In genomic region chr7:41576176-41576575, GRCh38 we compare ENCODE assay signal across 15 cellular contexts.
"Had no signal": no experiment of that assay in that cellular context is flagged by ENCODE, and none has a peak within 500 bp of the region (broad histone marks: within the 10 kb centered on the region; RNA-seq: fewer than 3 reads in every experiment).

No MANE protein-coding gene starts in this region.

- H3K4me3 Mint-ChIP-seq: activated CD4-positive, alpha-beta T cell treated with anti-CD3 and anti-CD28 coated beads, Interleukin-2, amount 10 ng/mL, durations not matched to agents 7 days and 5 days; activated naive CD8-positive, alpha-beta T cell; endodermal cell; natural killer cell; stimulated activated memory B cell treated with anti-CD40 and anti-IgM and Interleukin-4, amounts not matched to agents 10 μg/mL and 1 μg/mL and 100 μg/mL, for 72 hours; T-helper 2 cell treated with Interferon-gamma antibody and Interleukin-4, amounts not matched to agents 5 μg/mL and 100 μg/mL, for 36 hours had no signal

- H3K9me3 Mint-ChIP-seq: activated CD4-positive, alpha-beta T cell treated with anti-CD3 and anti-CD28 coated beads, Interleukin-2, amount 10 ng/mL, durations not matched to agents 7 days and 5 days; endodermal cell; stimulated activated memory B cell treated with anti-CD40 and anti-IgM and Interleukin-4, amounts not matched to agents 10 μg/mL and 1 μg/mL and 100 μg/mL, for 72 hours had no signal

- H3K36me3 Mint-ChIP-seq: activated naive CD8-positive, alpha-beta T cell; natural killer cell; stimulated activated memory B cell treated with anti-CD40 and anti-IgM and Interleukin-4, amounts not matched to agents 10 μg/mL and 1 μg/mL and 100 μg/mL, for 72 hours had no signal

- DNase-seq: activated CD4-positive, alpha-beta T cell treated with anti-CD3 and anti-CD28 coated beads, Interleukin-2, amount 10 ng/mL, durations not matched to agents 7 days and 5 days; activated CD4-positive, CD25-positive, alpha-beta regulatory T cell; activated gamma-delta T cell treated with Interleukin-2 at 50 U/mL for 16 hours; dorsolateral prefrontal cortex; endodermal cell; kidney glomerular epithelial cell; mesendoderm; natural killer cell; stimulated activated CD4-positive, alpha-beta T cell treated with anti-CD3 and anti-CD28 coated beads, Interleukin-2, amount 100 ng/mL, for 48 hours; thyroid gland had no signal

- H3K36me3 ChIP-seq: breast epithelium, neutrophil, thyroid gland had no signal

- H3K27ac Mint-ChIP-seq: activated CD4-positive, alpha-beta T cell treated with anti-CD3 and anti-CD28 coated beads, Interleukin-2, amount 10 ng/mL, durations not matched to agents 7 days and 5 days; activated naive CD8-positive, alpha-beta T cell; endodermal cell; natural killer cell; stimulated activated memory B cell treated with anti-CD40 and anti-IgM and Interleukin-4, amounts not matched to agents 10 μg/mL and 1 μg/mL and 100 μg/mL, for 72 hours; T-helper 2 cell treated with Interferon-gamma antibody and Interleukin-4, amounts not matched to agents 5 μg/mL and 100 μg/mL, for 36 hours had no signal

- H3K4me1 ChIP-seq: breast epithelium, thyroid gland had no signal

- H3K27me3 Mint-ChIP-seq: activated CD4-positive, alpha-beta T cell treated with anti-CD3 and anti-CD28 coated beads, Interleukin-2, amount 10 ng/mL, durations not matched to agents 7 days and 5 days had no signal

- H3K27me3 ChIP-seq: breast epithelium, neutrophil, thyroid gland had no signal

- H3K4me3 ChIP-seq: breast epithelium, dorsolateral prefrontal cortex, thyroid gland had no signal

- H3K4me1 Mint-ChIP-seq: activated CD4-positive, alpha-beta T cell treated with anti-CD3 and anti-CD28 coated beads, Interleukin-2, amount 10 ng/mL, durations not matched to agents 7 days and 5 days; endodermal cell; natural killer cell; stimulated activated memory B cell treated with anti-CD40 and anti-IgM and Interleukin-4, amounts not matched to agents 10 μg/mL and 1 μg/mL and 100 μg/mL, for 72 hours had no signal

- H3K27ac ChIP-seq: breast epithelium, dorsolateral prefrontal cortex, neutrophil, thyroid gland had no signal

- H3K9me3 ChIP-seq: breast epithelium, neutrophil, thyroid gland had no signal

- ATAC-seq: natural killer cell; stimulated activated memory B cell treated with anti-CD40 and anti-IgM and Interleukin-4, amounts not matched to agents 10 μg/mL and 1 μg/mL and 100 μg/mL, for 72 hours had no signal
